In genomic region chr4:139869810-139870209, GRCh38 we compare ENCODE assay signal across 10 cellular contexts.
"Had no signal": no experiment of that assay in that cellular context is flagged by ENCODE, and none has a peak within 500 bp of the region (broad histone marks: within the 10 kb centered on the region; RNA-seq: fewer than 3 reads in every experiment).

No MANE protein-coding gene starts in this region.

- H3K9me3 ChIP-seq: HAP-1 had no signal

- H3K27ac ChIP-seq: GM23248, HL-60, KMS-11 had no signal

- ATAC-seq: HCT116, HepG2 had no signal

- H3K36me3 ChIP-seq: HAP-1 had no signal

- FAIRE-seq: HepG2 had no signal

- H3K4me3 ChIP-seq: GM23248, HAP-1 had no signal

- DNase-seq: GM23248, GOT3, H7, HFFc6, KBM-7 had no signal
